ENCODE assay signal across 11 cellular contexts in genomic region chr17:62950067-62950466, GRCh38. TPM values are rescaled to one million over a fixed set of nuclear protein-coding genes. Genes with fewer than 3 reads are reported as not detected.
DNase-seq lines count a peak whose midpoint lies in the region; ATAC-seq and TF ChIP-seq lines count a peak whose summit lies in the region.
"Had no signal": no experiment of that assay in that cellular context is flagged by ENCODE, and none has a peak within 500 bp of the region (broad histone marks: within the 10 kb centered on the region; RNA-seq: fewer than 3 reads in every experiment).

No MANE protein-coding gene starts in this region.

- TF ChIP-seq EP300 in Ishikawa (IDR thresholded peaks at IDR 0.05; ENCODE audit: borderline replicate concordance), result no peak

- H3K4me3 ChIP-seq in cardiac fibroblast (replicated peaks in 1 of 2; ENCODE audit: low read depth in 2 of 2, low read length in 2 of 2) (no peak overlapping the region), mucosa of descending colon (no peak overlapping the region), Caco-2 (ENCODE audit: low read depth, low read length) (no peak overlapping the region)

- intact Hi-C loops in mucosa of descending colon (cut with DNase I, micrococcal nuclease), result no loop called here
- intact Hi-C loops in Caco-2 (cut with micrococcal nuclease; ENCODE audit: unreplicated experiment), result no loop called here

- BruUV-seq in Caco-2 (replicated peaks; lab: Mats Ljungman, UMichigan), result no TSS peak

- no peaks in the 10 kb centered on the region for H3K36me3 Mint-ChIP-seq in Caco-2 (ENCODE audit: insufficient read depth, unreplicated experiment)

- no peak for TF ChIP-seq CTCF in AG09319 (IDR thresholded peaks at IDR 0.05; ENCODE audit: low read depth, low read length)
- no peak for TF ChIP-seq CTCF in cardiac fibroblast (IDR thresholded peaks at IDR 0.05; ENCODE audit: low read depth, low read length)
- TF ChIP-seq CTCF in mucosa of descending colon (IDR thresholded peaks at IDR 0.05), result no peak
- no peak for TF ChIP-seq CTCF in Caco-2 (IDR thresholded peaks at IDR 0.05; ENCODE audit: insufficient read depth in 1 of 2, low read depth in 1 of 2, low read length in 1 of 2, severe bottlenecking in 1 of 2, unreplicated experiment in 1 of 2)

- CTCF ChIA-PET in Caco-2 (lab: Charles Lee), result no interaction called here

- H3K27me3 ChIP-seq in Caco-2 (replicated peaks; ENCODE audit: control insufficient read depth, insufficient read depth, low read length), result no peaks in the 10 kb centered on the region

- ATAC-seq in mucosa of descending colon (peak; percentile 96), GM21526 (IDR thresholded peaks at IDR 0.05; ENCODE audit: low FRiP score, unreplicated experiment) (no peak)
- ATAC-seq: T-helper 17 cell had no signal

- H3K9me3 Mint-ChIP-seq in Caco-2 (ENCODE audit: unreplicated experiment), result no peaks in the 10 kb centered on the region
- H3K9me3 Mint-ChIP-seq: activated T-cell treated with anti-CD3 and anti-CD28 coated beads, Interleukin-2, amount 50 U/mL, for 24 hours had no signal

- H3K27ac Mint-ChIP-seq in Caco-2 (ENCODE audit: unreplicated experiment), result no peak overlapping the region
- H3K27ac Mint-ChIP-seq: activated T-cell treated with anti-CD3 and anti-CD28 coated beads, Interleukin-2, amount 50 U/mL, for 24 hours; T-helper 17 cell had no signal

- H3K4me3 Mint-ChIP-seq in Caco-2 (ENCODE audit: unreplicated experiment), result no peak overlapping the region
- H3K4me3 Mint-ChIP-seq: activated T-cell treated with anti-CD3 and anti-CD28 coated beads, Interleukin-2, amount 50 U/mL, for 24 hours; T-helper 17 cell had no signal

- H3K36me3 ChIP-seq in mucosa of descending colon (ENCODE audit: low read depth) (no peaks in the 10 kb centered on the region), Caco-2 (ENCODE audit: control insufficient read depth, insufficient read depth, low read length) (no peaks in the 10 kb centered on the region)

- DNase-seq in AG09319 (ENCODE audit: extremely low read depth, low read depth) (peak; percentile 79), cardiac fibroblast (ENCODE audit: low read depth in 2 of 2) (peak; percentile 87 to 99), mucosa of descending colon (peak in 2 of 3 donors; percentile 63 to 87), NCI-H1048 (lab: John Stamatoyannopoulos, UW) (no peak), NCI-H1417 (lab: John Stamatoyannopoulos, UW) (no peak), Caco-2 (no peak)
- DNase-seq: activated T-cell treated with anti-CD3 and anti-CD28 coated beads, Interleukin-2, amount 50 U/mL, for 24 hours; T-helper 17 cell had no signal

- POLR2A ChIA-PET in Caco-2 (lab: Charles Lee), result no interaction called here

- H3K27me3 Mint-ChIP-seq in Caco-2 (ENCODE audit: insufficient read depth, unreplicated experiment), result peaks cover 3% of the 10 kb centered on the region

- H3K9me3 ChIP-seq in mucosa of descending colon (no peaks in the 10 kb centered on the region), Caco-2 (0 out of 2 replicates have a peak, but pooled peaks cover 4% of the 10 kb centered on the region)

- no peaks in the 10 kb centered on the region for H3K4me1 ChIP-seq in mucosa of descending colon (ENCODE audit: low read depth)
- no peaks in the 10 kb centered on the region for H3K4me1 ChIP-seq in Caco-2
- H3K4me1 ChIP-seq: parathyroid adenoma had no signal

- no peaks in the 10 kb centered on the region for H3K4me1 Mint-ChIP-seq in Caco-2 (ENCODE audit: low read depth, unreplicated experiment)
- H3K4me1 Mint-ChIP-seq: T-helper 17 cell had no signal

- no peak for TF ChIP-seq RAD21 in Ishikawa (IDR thresholded peaks at IDR 0.05; ENCODE audit: low read depth)

TF ChIP-seq in Ishikawa, 13 proteins besides CTCF, POLR2A, EP300 and RAD21:
- TF ChIP-seq, protein P1, sequence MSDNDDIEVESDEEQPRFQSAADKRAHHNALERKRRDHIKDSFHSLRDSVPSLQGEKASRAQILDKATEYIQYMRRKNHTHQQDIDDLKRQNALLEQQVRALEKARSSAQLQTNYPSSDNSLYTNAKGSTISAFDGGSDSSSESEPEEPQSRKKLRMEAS (IDR thresholded peaks at IDR 0.05), result no peak
- TF ChIP-seq YY1 (IDR thresholded peaks at IDR 0.05; ENCODE audit: low read depth) (no peak), TCF12 (IDR thresholded peaks at IDR 0.05; ENCODE audit: low read depth) (no peak), ZBTB7A (IDR thresholded peaks at IDR 0.05; ENCODE audit: low read depth) (no peak), TAF1 (IDR thresholded peaks at IDR 0.05; ENCODE audit: low read depth) (no peak), CREB1 (IDR thresholded peaks at IDR 0.05; ENCODE audit: low read depth) (no peak), TEAD4 (IDR thresholded peaks at IDR 0.05) (0 out of 2 replicates have a peak, but pooled peaks have one; percentile 11), NFIC (IDR thresholded peaks at IDR 0.05) (peak; percentile 87)
- TF ChIP-seq, protein P2, sequence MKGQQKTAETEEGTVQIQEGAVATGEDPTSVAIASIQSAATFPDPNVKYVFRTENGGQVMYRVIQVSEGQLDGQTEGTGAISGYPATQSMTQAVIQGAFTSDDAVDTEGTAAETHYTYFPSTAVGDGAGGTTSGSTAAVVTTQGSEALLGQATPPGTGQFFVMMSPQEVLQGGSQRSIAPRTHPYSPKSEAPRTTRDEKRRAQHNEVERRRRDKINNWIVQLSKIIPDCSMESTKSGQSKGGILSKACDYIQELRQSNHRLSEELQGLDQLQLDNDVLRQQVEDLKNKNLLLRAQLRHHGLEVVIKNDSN (IDR thresholded peaks at IDR 0.05), result peak; percentile 50; the same call in 1 of the 2 replicates

RNA-seq across cellular contexts. Expression of gene TANC2, which starts 16.0 kb away (rescaled TPM):
- total RNA-seq in mucosa of descending colon, result 10 to 100 TPM in 2 of 3 donors, 1 to 10 TPM in 1; 8.2 to 30.3 (median 20.2) TPM
- total RNA-seq in Caco-2 (2022), result 1.9 and 4.1 TPM in 2 replicates

Comparison
In these comparisons a context has a peak if more than half of its experiments do, and no peak if none do; other contexts are left out.
1. DNase-seq: peak in AG09319 (single experiment), cardiac fibroblast (2 of 2) and mucosa of descending colon (2 of 3); none in NCI-H1048 (single experiment), NCI-H1417 (0 of 3) and Caco-2 (0 of 2).